ENCODE assay signal across 8 cellular contexts in genomic region chr21:34072145-34073031, GRCh38. TPM values are rescaled to one million over a fixed set of nuclear protein-coding genes. Genes with fewer than 3 reads are reported as not detected.
DNase-seq lines count a peak whose midpoint lies in the region; ATAC-seq, FAIRE-seq and TF ChIP-seq lines count a peak whose summit lies in the region.

No MANE protein-coding gene starts in this region.

- H3K4me1 ChIP-seq in A549 = peaks cover 18% of the 10 kb centered on the region
- peaks cover 27 to 28% of the 10 kb centered on the region in 2 donors for H3K4me1 ChIP-seq in naive thymus-derived CD4-positive, alpha-beta T cell (ENCODE audit: control insufficient read depth in 2 of 2, insufficient read depth in 2 of 2, low read length in 2 of 2)

- no peak for FAIRE-seq in A549 (lab: Jason Lieb, UNC)
- no peak for FAIRE-seq in HTR-8/SVneo (lab: Jason Lieb, UNC)

- 95% methylated on average over 16 of the region's 32 CpGs for WGBS in A549 (ENCODE audit: missing lambda C conversion rate)

- CTCF ChIA-PET in A549 (lab: Yijun Ruan, JAX) = interaction anchor here (0.7 to 1.5 kb wide), 6 partner anchors 14 to 276 kb away, joined by 3 to 6 read pairs (median 3); no protein-coding TSS in a partner anchor
- CTCF ChIA-PET in naive thymus-derived CD4-positive, alpha-beta T cell (lab: Charles Lee) = interaction anchor here (0.8 to 3.3 kb wide), 4 partner anchors 20 to 148 kb away, joined by 3 to 16 read pairs (median 7); no protein-coding TSS in a partner anchor

- peak overlapping the region; percentile 93 to 100 for H3K27ac ChIP-seq in A549
- no peak overlapping the region for H3K27ac ChIP-seq in SK-N-MC
- H3K27ac ChIP-seq in naive thymus-derived CD4-positive, alpha-beta T cell (ENCODE audit: low read depth, low read length) = peak overlapping the region; percentile 66

- H3K9me3 ChIP-seq in A549 (no peaks in the 10 kb centered on the region), SK-N-MC (ENCODE audit: low read depth, low read length) (no peaks in the 10 kb centered on the region)
- H3K9me3 ChIP-seq in naive thymus-derived CD4-positive, alpha-beta T cell (ENCODE audit: control insufficient read depth in 2 of 3, low read length in 3 of 3) = no peaks in the 10 kb centered on the region

- H3K9me3 Mint-ChIP-seq in endothelial cell (ENCODE audit: unreplicated experiment) = no peaks in the 10 kb centered on the region
- no peaks in the 10 kb centered on the region for H3K9me3 Mint-ChIP-seq in naive thymus-derived CD4-positive, alpha-beta T cell

- no peaks in the 10 kb centered on the region; the same call in 1 of the 2 replicates for H3K36me3 ChIP-seq in SK-N-MC (ENCODE audit: insufficient read depth, low read length)
- H3K36me3 ChIP-seq in naive thymus-derived CD4-positive, alpha-beta T cell (ENCODE audit: control insufficient read depth in 2 of 3, insufficient read depth in 3 of 3, low read length in 3 of 3) = peaks cover 0 to 2% (median 0%) of the 10 kb centered on the region in 3 experiments

- TF ChIP-seq EP300 in A549 (IDR thresholded peaks at IDR 0.05) = no peak

- TF ChIP-seq CTCF in A549 (IDR thresholded peaks at IDR 0.05) (no peak), endothelial cell (IDR thresholded peaks at IDR 0.05; ENCODE audit: unreplicated experiment) (no peak)

- ATAC-seq in A549 (peak; percentile 37 to 44; a peak in 4 of 6 replicates), GM19455 (IDR thresholded peaks at IDR 0.05; ENCODE audit: unreplicated experiment) (peak; percentile 2), GM21737 (IDR thresholded peaks at IDR 0.05; ENCODE audit: unreplicated experiment) (no peak)
- no peak for ATAC-seq in naive thymus-derived CD4-positive, alpha-beta T cell

- TF ChIP-seq RAD21 in A549 (conservative IDR thresholded peaks at IDR 0.05 in 1 of 2, IDR thresholded peaks at IDR 0.05 in 1 of 2) = no peak

- no peak for TF ChIP-seq POLR2A in A549 (IDR thresholded peaks at IDR 0.05; ENCODE audit: low read length)

- H3K9ac ChIP-seq in SK-N-MC (ENCODE audit: insufficient read length) = peak overlapping the region; percentile 12

- peak overlapping the region; percentile 56 for H3K4me3 Mint-ChIP-seq in endothelial cell (ENCODE audit: unreplicated experiment)
- H3K4me3 Mint-ChIP-seq in naive thymus-derived CD4-positive, alpha-beta T cell = peak overlapping the region; percentile 81 to 98 (median 88)

- H3K4me1 Mint-ChIP-seq in endothelial cell (ENCODE audit: unreplicated experiment) = peaks cover 23% of the 10 kb centered on the region
- H3K4me1 Mint-ChIP-seq in naive thymus-derived CD4-positive, alpha-beta T cell = peaks cover 9 to 45% (median 39%) of the 10 kb centered on the region in 7 donors

- H3K27me3 Mint-ChIP-seq in endothelial cell (ENCODE audit: unreplicated experiment) = peaks cover 4% of the 10 kb centered on the region
- peaks cover 0 to 7% (median 0%) of the 10 kb centered on the region in 5 donors for H3K27me3 Mint-ChIP-seq in naive thymus-derived CD4-positive, alpha-beta T cell

- H3K4me3 ChIP-seq in A549 (peak overlapping the region; percentile 98), SK-N-MC (peak overlapping the region; percentile 72)
- H3K4me3 ChIP-seq in naive thymus-derived CD4-positive, alpha-beta T cell (ENCODE audit: low read length) = peak overlapping the region; percentile 13

- DNase-seq in A549 (ENCODE audit: low read depth in 1 of 2, low spot score in 1 of 2) (no peak), SK-N-MC (ENCODE audit: low read depth, low spot score) (no peak), endothelial cell (ENCODE audit: low spot score) (no peak), hippocampal formation (lab: John Stamatoyannopoulos, UW) (no peak), HTR-8/SVneo (ENCODE audit: insufficient read length, low spot score) (no peak)
- DNase-seq in naive thymus-derived CD4-positive, alpha-beta T cell = peak in 4 of 9 donors; percentile 10 to 25 (median 12)

- POLR2A ChIA-PET in A549 (lab: Yijun Ruan, JAX) = interaction anchor here (1.0 to 2.2 kb wide), 4 partner anchors 101 to 149 kb away, joined by 3 to 11 read pairs (median 8); no protein-coding TSS in a partner anchor
- POLR2A ChIA-PET in naive thymus-derived CD4-positive, alpha-beta T cell (lab: Charles Lee) = interaction anchor here (0.7 to 6.3 kb wide), 8 partner anchors 9 to 149 kb away, joined by 3 to 58 read pairs (median 8); no protein-coding TSS in a partner anchor

- peak overlapping the region; percentile 67 for H3K27ac Mint-ChIP-seq in endothelial cell (ENCODE audit: unreplicated experiment)
- H3K27ac Mint-ChIP-seq in naive thymus-derived CD4-positive, alpha-beta T cell = peak overlapping the region; percentile 41 to 95 (median 88)

- H3K36me3 Mint-ChIP-seq in endothelial cell (ENCODE audit: low read depth, unreplicated experiment) = no peaks in the 10 kb centered on the region
- peaks cover 0 to 25% (median 4%) of the 10 kb centered on the region in 5 donors for H3K36me3 Mint-ChIP-seq in naive thymus-derived CD4-positive, alpha-beta T cell

- H3K4me2 ChIP-seq in A549 = peak overlapping the region; percentile 85

- intact Hi-C loops in naive thymus-derived CD4-positive, alpha-beta T cell (cut with micrococcal nuclease) = loop anchor here (1.0 to 5.0 kb wide), 6 partner anchors 40 to 430 kb away; partner anchors contain the start of gene ITSN1 (in 1 of the 2)

- H3K27me3 ChIP-seq in naive thymus-derived CD4-positive, alpha-beta T cell (ENCODE audit: control insufficient read depth in 2 of 2, insufficient read depth in 2 of 2, low read length in 2 of 2) = no peaks in the 10 kb centered on the region

TF ChIP-seq in A549, 52 proteins besides CTCF, POLR2A, EP300 and RAD21:
- TF ChIP-seq BCL3 (IDR thresholded peaks at IDR 0.05) (no peak), HOXB5 (CRISPR knock-in tag; IDR thresholded peaks at IDR 0.05) (no peak), MAZ (IDR thresholded peaks at IDR 0.05; ENCODE audit: borderline replicate concordance, low read depth, low read length) (no peak), KDM5A (IDR thresholded peaks at IDR 0.05) (no peak), JUN (IDR thresholded peaks at IDR 0.05) (no peak)
- TF ChIP-seq, protein P1, sequence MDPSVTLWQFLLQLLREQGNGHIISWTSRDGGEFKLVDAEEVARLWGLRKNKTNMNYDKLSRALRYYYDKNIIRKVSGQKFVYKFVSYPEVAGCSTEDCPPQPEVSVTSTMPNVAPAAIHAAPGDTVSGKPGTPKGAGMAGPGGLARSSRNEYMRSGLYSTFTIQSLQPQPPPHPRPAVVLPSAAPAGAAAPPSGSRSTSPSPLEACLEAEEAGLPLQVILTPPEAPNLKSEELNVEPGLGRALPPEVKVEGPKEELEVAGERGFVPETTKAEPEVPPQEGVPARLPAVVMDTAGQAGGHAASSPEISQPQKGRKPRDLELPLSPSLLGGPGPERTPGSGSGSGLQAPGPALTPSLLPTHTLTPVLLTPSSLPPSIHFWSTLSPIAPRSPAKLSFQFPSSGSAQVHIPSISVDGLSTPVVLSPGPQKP (IDR thresholded peaks at IDR 0.05; ENCODE audit: low read depth, low read length) = no peak

RNA-seq across cellular contexts. Expression of gene MRPS6, which starts 1.0 kb away (rescaled TPM):
- 23.2 and 26.9 TPM in 2 replicates for polyA plus RNA-seq in A549 (2011; rRNA removed)
- polyA plus RNA-seq in A549 (2012; cell fraction: cytosol; rRNA removed) = 33.3 and 38.5 TPM in 2 replicates
- polyA plus RNA-seq in A549 (2012; cell fraction: nucleus; rRNA removed) = 21.3 and 22.4 TPM in 2 replicates
- 45.4 to 57.4 TPM (median 56.2 TPM) in 3 replicates for polyA plus RNA-seq in A549 (2017; fragmentation: RNase III; extraction: RNeasy Plus Mini Kit Qiagen cat#74134 plus additional on column Dnase treatment)
- 5.3 and 5.8 TPM in 2 replicates for polyA minus RNA-seq in A549 (2011; rRNA and poly(A)+ RNA removed)
- total RNA-seq in endothelial cell (ENCODE audit: unreplicated experiment) = 42.4 TPM
- total RNA-seq in naive thymus-derived CD4-positive, alpha-beta T cell = 10 to 100 TPM; 25.5 to 92.7 (median 87.9) TPM
- 100 to 1,000 TPM; 183 to 193 TPM for polyA plus RNA-seq in naive thymus-derived CD4-positive, alpha-beta T cell

RNA-seq across cellular contexts. Expression of gene SLC5A3, which starts 1.0 kb away (rescaled TPM):
- 6.5 and 7.2 TPM in 2 replicates for polyA plus RNA-seq in A549 (2011; rRNA removed)
- 0.86 and 0.87 TPM in 2 replicates for polyA plus RNA-seq in A549 (2012; cell fraction: cytosol; rRNA removed)
- polyA plus RNA-seq in A549 (2012; cell fraction: nucleus; rRNA removed) = 1.4 and 2.4 TPM in 2 replicates
- 5.7 to 7.7 TPM (median 6.6 TPM) in 3 replicates for polyA plus RNA-seq in A549 (2017; fragmentation: RNase III; extraction: RNeasy Plus Mini Kit Qiagen cat#74134 plus additional on column Dnase treatment)
- polyA minus RNA-seq in A549 (2011; rRNA and poly(A)+ RNA removed) = 12.2 and 13.8 TPM in 2 replicates
- 7.6 TPM for total RNA-seq in endothelial cell (ENCODE audit: unreplicated experiment)
- 10 to 100 TPM in 3 of 5 experiments, 1 to 10 TPM in 2; 8.8 to 45.5 (median 34.0) TPM for total RNA-seq in naive thymus-derived CD4-positive, alpha-beta T cell
- 1 to 10 TPM; 1.8 to 2.1 TPM for polyA plus RNA-seq in naive thymus-derived CD4-positive, alpha-beta T cell

Comparison
In these comparisons a context has a peak if more than half of its experiments do, and no peak if none do; other contexts are left out.
1. ATAC-seq: peak in A549 (2 of 2) and GM19455 (single experiment); none in naive thymus-derived CD4-positive, alpha-beta T cell (single experiment) and GM21737 (single experiment).
2. H3K4me3 ChIP-seq: peak in every context shown above with its lines; median percentile 98 in A549; 72 in SK-N-MC; 13 in naive thymus-derived CD4-positive, alpha-beta T cell.